20 cellular contexts compared by ENCODE assay signal in genomic region chr6:129131282-129131681, GRCh38.
DNase-seq lines count a peak whose midpoint lies in the region; ATAC-seq and FAIRE-seq lines count a peak whose summit lies in the region.
"Had no signal": no experiment of that assay in that cellular context is flagged by ENCODE, and none has a peak within 500 bp of the region (broad histone marks: within the 10 kb centered on the region; RNA-seq: fewer than 3 reads in every experiment).

No MANE protein-coding gene starts in this region.

- H3K9me3 Mint-ChIP-seq in effector memory CD8-positive, alpha-beta T cell: no peaks in the 10 kb centered on the region
- H3K9me3 Mint-ChIP-seq in activated naive CD4-positive, alpha-beta T cell treated with anti-CD3 and anti-CD28 coated beads, Interleukin-2, amount 50 U/mL, for 72 hours: no peaks in the 10 kb centered on the region
- H3K9me3 Mint-ChIP-seq: activated naive CD4-positive, alpha-beta T cell treated with anti-CD3 and anti-CD28 coated beads, Interleukin-2, amount 10 ng/mL, durations not matched to agents 7 days and 5 days; CD8-positive, alpha-beta T cell had no signal

- no peaks in the 10 kb centered on the region for H3K9me3 ChIP-seq in right cardiac atrium (ENCODE audit: control insufficient read depth, low read length)
- no peaks in the 10 kb centered on the region for H3K9me3 ChIP-seq in SJCRH30 (replicated peaks)
- H3K9me3 ChIP-seq: A549 had no signal

- H3K27me3 ChIP-seq in right cardiac atrium (ENCODE audit: control insufficient read depth, insufficient read depth) (no peaks in the 10 kb centered on the region), SJCRH30 (no peaks in the 10 kb centered on the region)

- ATAC-seq in right cardiac atrium: peak; percentile 73 to 93
- ATAC-seq in GM19395 (IDR thresholded peaks at IDR 0.05; ENCODE audit: unreplicated experiment): no peak
- ATAC-seq in effector memory CD8-positive, alpha-beta T cell (replicated peaks): no peak
- no peak for ATAC-seq in activated naive CD4-positive, alpha-beta T cell treated with anti-CD3 and anti-CD28 coated beads, Interleukin-2, amount 50 U/mL, for 72 hours
- ATAC-seq: A549; CD8-positive, alpha-beta T cell had no signal

- WGBS in right cardiac atrium: 45% methylated on average over 2 of the region's 2 CpGs

- H3K4me1 ChIP-seq in right cardiac atrium (ENCODE audit: control insufficient read depth, insufficient read depth, low read length) (peaks cover 13% of the 10 kb centered on the region), SJCRH30 (no peaks in the 10 kb centered on the region)
- H3K4me1 ChIP-seq: A549 had no signal

- no peaks in the 10 kb centered on the region for H3K4me1 Mint-ChIP-seq in effector memory CD8-positive, alpha-beta T cell (ENCODE audit: low read depth in 2 of 2)
- H3K4me1 Mint-ChIP-seq: activated naive CD4-positive, alpha-beta T cell treated with anti-CD3 and anti-CD28 coated beads, Interleukin-2, amount 10 ng/mL, durations not matched to agents 7 days and 5 days had no signal

- H3K4me3 Mint-ChIP-seq in effector memory CD8-positive, alpha-beta T cell: no peak overlapping the region
- H3K4me3 Mint-ChIP-seq: activated naive CD4-positive, alpha-beta T cell treated with anti-CD3 and anti-CD28 coated beads, Interleukin-2, amount 10 ng/mL, durations not matched to agents 7 days and 5 days; CD8-positive, alpha-beta T cell had no signal

- peaks cover 5 to 10% of the 10 kb centered on the region in 2 donors for H3K27me3 Mint-ChIP-seq in effector memory CD8-positive, alpha-beta T cell
- H3K27me3 Mint-ChIP-seq: activated naive CD4-positive, alpha-beta T cell treated with anti-CD3 and anti-CD28 coated beads, Interleukin-2, amount 10 ng/mL, durations not matched to agents 7 days and 5 days had no signal

- DNase-seq in cerebellar cortex (ENCODE audit: low spot score) (peak; percentile 17), right cardiac atrium (peak; percentile 67 to 87 (median 68)), skeletal muscle cell (ENCODE audit: low read depth) (peak; percentile 66), SJCRH30 (no peak)
- DNase-seq in effector memory CD8-positive, alpha-beta T cell: no peak
- no peak for DNase-seq in activated naive CD4-positive, alpha-beta T cell treated with anti-CD3 and anti-CD28 coated beads, Interleukin-2, amount 50 U/mL, for 72 hours (ENCODE audit: low spot score in 2 of 2)
- DNase-seq: activated CD4-positive, CD25-positive, alpha-beta regulatory T cell treated with anti-CD3 and anti-CD28 coated beads, Interleukin-2, amount 50 U/mL, for 72 hours; activated CD8-positive, alpha-beta memory T cell treated with anti-CD3 and anti-CD28 coated beads, Interleukin-2, amount 50 U/mL, for 48 hours; activated naive CD4-positive, alpha-beta T cell treated with anti-CD3 and anti-CD28 coated beads, Interleukin-2, amount 10 ng/mL, durations not matched to agents 7 days and 5 days; CD8-positive, alpha-beta T cell; NCI-H2107; NCI-H748 treated with DMSO at 0.1 percent for 48 hours; stimulated activated naive CD4-positive, alpha-beta T cell had no signal

- no peaks in the 10 kb centered on the region for H3K36me3 Mint-ChIP-seq in effector memory CD8-positive, alpha-beta T cell (ENCODE audit: insufficient read depth)
- H3K36me3 Mint-ChIP-seq in activated naive CD4-positive, alpha-beta T cell treated with anti-CD3 and anti-CD28 coated beads, Interleukin-2, amount 50 U/mL, for 72 hours: no peaks in the 10 kb centered on the region
- H3K36me3 Mint-ChIP-seq: activated naive CD4-positive, alpha-beta T cell treated with anti-CD3 and anti-CD28 coated beads, Interleukin-2, amount 10 ng/mL, durations not matched to agents 7 days and 5 days; CD8-positive, alpha-beta T cell had no signal

- FAIRE-seq in A204.1 (lab: Jason Lieb, UNC): peak; percentile 40
- FAIRE-seq: A549, H54 had no signal

- no peaks in the 10 kb centered on the region for H3K36me3 ChIP-seq in SJCRH30

- H3K27ac Mint-ChIP-seq in effector memory CD8-positive, alpha-beta T cell: no peak overlapping the region
- no peak overlapping the region for H3K27ac Mint-ChIP-seq in activated naive CD4-positive, alpha-beta T cell treated with anti-CD3 and anti-CD28 coated beads, Interleukin-2, amount 50 U/mL, for 72 hours
- H3K27ac Mint-ChIP-seq: activated naive CD4-positive, alpha-beta T cell treated with anti-CD3 and anti-CD28 coated beads, Interleukin-2, amount 10 ng/mL, durations not matched to agents 7 days and 5 days; CD8-positive, alpha-beta T cell had no signal

- H3K4me3 ChIP-seq in right cardiac atrium (ENCODE audit: low read length): no peak overlapping the region
- H3K4me3 ChIP-seq in skeletal muscle cell (ENCODE audit: low read depth, low read length): no peak overlapping the region
- no peak overlapping the region for H3K4me3 ChIP-seq in SJCRH30
- H3K4me3 ChIP-seq: A549, skin epidermis had no signal

- intact Hi-C loops in right cardiac atrium (cut with DNase I): no loop called here

- H3K27ac ChIP-seq in right cardiac atrium (ENCODE audit: low read length) (no peak overlapping the region), SJCRH30 (no peak overlapping the region)
- H3K27ac ChIP-seq: A549, epithelial cell of prostate, RWPE1 had no signal

Comparison
In these comparisons a context has a peak if more than half of its experiments do, and no peak if none do; other contexts are left out.
1. DNase-seq: peak in cerebellar cortex (single experiment), right cardiac atrium (3 of 3) and skeletal muscle cell (single experiment); none in effector memory CD8-positive, alpha-beta T cell (0 of 3), SJCRH30 (0 of 2) and activated naive CD4-positive, alpha-beta T cell treated with anti-CD3 and anti-CD28 coated beads, Interleukin-2, amount 50 U/mL, for 72 hours (0 of 2).
2. ATAC-seq: peak in right cardiac atrium (2 of 2); none in GM19395 (single experiment), effector memory CD8-positive, alpha-beta T cell (single experiment) and activated naive CD4-positive, alpha-beta T cell treated with anti-CD3 and anti-CD28 coated beads, Interleukin-2, amount 50 U/mL, for 72 hours (0 of 2).